9 cellular contexts compared by ENCODE assay signal in genomic region chr2:139790807-139791206, GRCh38.
DNase-seq lines count a peak whose midpoint lies in the region; ATAC-seq, FAIRE-seq and TF ChIP-seq lines count a peak whose summit lies in the region.
"Had no signal": no experiment of that assay in that cellular context is flagged by ENCODE, and none has a peak within 500 bp of the region (broad histone marks: within the 10 kb centered on the region; RNA-seq: fewer than 3 reads in every experiment).

No MANE protein-coding gene starts in this region.

- H3K36me3 ChIP-seq in PC-3 (ENCODE audit: low read depth, low read length) (no peaks in the 10 kb centered on the region), mucosa of descending colon (ENCODE audit: low read depth) (no peaks in the 10 kb centered on the region), esophagus squamous epithelium (no peaks in the 10 kb centered on the region)

- H3K4me3 Mint-ChIP-seq in activated CD8-positive, alpha-beta memory T cell treated with anti-CD3 and anti-CD28 coated beads, Interleukin-2, amount 10 ng/mL, durations not matched to agents 7 days and 5 days = no peak overlapping the region

- H3K4me2 ChIP-seq in PC-3 (ENCODE audit: low read length) = no peak overlapping the region

- peaks cover 2% of the 10 kb centered on the region for H3K9me3 Mint-ChIP-seq in activated CD8-positive, alpha-beta memory T cell treated with anti-CD3 and anti-CD28 coated beads, Interleukin-2, amount 10 ng/mL, durations not matched to agents 7 days and 5 days (ENCODE audit: low read depth)

- no peaks in the 10 kb centered on the region for H3K9me3 ChIP-seq in PC-3 (ENCODE audit: low read length)
- no peaks in the 10 kb centered on the region for H3K9me3 ChIP-seq in mucosa of descending colon
- H3K9me3 ChIP-seq in esophagus squamous epithelium = no peaks in the 10 kb centered on the region

- H3K4me1 ChIP-seq in PC-3 (ENCODE audit: insufficient read depth, low read length) = no peaks in the 10 kb centered on the region
- H3K4me1 ChIP-seq in mucosa of descending colon (ENCODE audit: low read depth) = no peaks in the 10 kb centered on the region
- H3K4me1 ChIP-seq in esophagus squamous epithelium = no peaks in the 10 kb centered on the region

- H3K4me1 Mint-ChIP-seq in activated CD8-positive, alpha-beta memory T cell treated with anti-CD3 and anti-CD28 coated beads, Interleukin-2, amount 10 ng/mL, durations not matched to agents 7 days and 5 days = no peaks in the 10 kb centered on the region

- H3K27ac ChIP-seq in PC-3 (ENCODE audit: low read length) = no peak overlapping the region
- H3K27ac ChIP-seq in esophagus squamous epithelium = no peak overlapping the region

- intact Hi-C loops in PC-3 (cut with micrococcal nuclease) = loop anchor here (1.0 to 10.0 kb wide), 6 partner anchors 156 to 1072 kb away; no protein-coding TSS in a partner anchor
- intact Hi-C loops in mucosa of descending colon (cut with DNase I, micrococcal nuclease) = no loop called here
- intact Hi-C loops in esophagus squamous epithelium (cut with DNase I) = no loop called here

- BruUV-seq in PC-3 (replicated peaks; lab: Mats Ljungman, UMichigan) = no TSS peak

- no peak overlapping the region for H2AFZ ChIP-seq in PC-3 (ENCODE audit: low read length)

- no peaks in the 10 kb centered on the region for H3K27me3 Mint-ChIP-seq in activated CD8-positive, alpha-beta memory T cell treated with anti-CD3 and anti-CD28 coated beads, Interleukin-2, amount 10 ng/mL, durations not matched to agents 7 days and 5 days

- FAIRE-seq in A204.1 (lab: Jason Lieb, UNC) (peak; percentile 94), H54 (lab: Jason Lieb, UNC) (peak; percentile 53)

- no peak overlapping the region for H3K27ac Mint-ChIP-seq in activated CD8-positive, alpha-beta memory T cell treated with anti-CD3 and anti-CD28 coated beads, Interleukin-2, amount 10 ng/mL, durations not matched to agents 7 days and 5 days

- H3K9me2 ChIP-seq in PC-3 (replicated peaks; ENCODE audit: low read length) = no peaks in the 10 kb centered on the region

- TF ChIP-seq CTCF in PC-3 (conservative IDR thresholded peaks at IDR 0.05; ENCODE audit: low read depth, low read length) (peak; percentile 73), fibroblast of pulmonary artery (IDR thresholded peaks at IDR 0.05; ENCODE audit: low read length, missing control alignments) (peak; percentile 32), mucosa of descending colon (IDR thresholded peaks at IDR 0.05) (no peak), esophagus squamous epithelium (IDR thresholded peaks at IDR 0.05) (no peak)

- H3K9ac ChIP-seq in PC-3 (ENCODE audit: low read length) = no peak overlapping the region

- no peaks in the 10 kb centered on the region for H3K36me3 Mint-ChIP-seq in activated CD8-positive, alpha-beta memory T cell treated with anti-CD3 and anti-CD28 coated beads, Interleukin-2, amount 10 ng/mL, durations not matched to agents 7 days and 5 days

- no peaks in the 10 kb centered on the region for H3F3A ChIP-seq in PC-3 (ENCODE audit: low read length, unreplicated experiment)

- CTCF ChIA-PET in PC-3 (lab: Charles Lee) = no interaction called here
- CTCF ChIA-PET in activated CD8-positive, alpha-beta memory T cell treated with anti-CD3 and anti-CD28 coated beads, Interleukin-2, amount 10 ng/mL, durations not matched to agents 7 days and 5 days (lab: Charles Lee) = no interaction called here

- H3K79me2 ChIP-seq in PC-3 (ENCODE audit: low read length) = no peaks in the 10 kb centered on the region

- DNase-seq in H54 (ENCODE audit: insufficient read length, low spot score) (no peak), PC-3 (peak; percentile 69), fibroblast of pulmonary artery (ENCODE audit: low read depth) (peak; percentile 62), mucosa of descending colon (no peak), esophagus squamous epithelium (lab: John Stamatoyannopoulos, UW) (no peak)
- DNase-seq in activated CD8-positive, alpha-beta memory T cell treated with anti-CD3 and anti-CD28 coated beads, Interleukin-2, amount 10 ng/mL, durations not matched to agents 7 days and 5 days = no peak
- DNase-seq: central memory CD4-positive, alpha-beta T cell had no signal

- no peak for TF ChIP-seq POLR2A in H54 (IDR thresholded peaks at IDR 0.05; ENCODE audit: low read depth, low read length)
- TF ChIP-seq POLR2A in esophagus squamous epithelium (IDR thresholded peaks at IDR 0.05) = no peak

- ATAC-seq in PC-3 = peak; percentile 87
- no peak for ATAC-seq in activated CD8-positive, alpha-beta memory T cell treated with anti-CD3 and anti-CD28 coated beads, Interleukin-2, amount 10 ng/mL, durations not matched to agents 7 days and 5 days
- no peak for ATAC-seq in GM21576 (IDR thresholded peaks at IDR 0.05; ENCODE audit: unreplicated experiment)
- ATAC-seq in mucosa of descending colon = no peak

- no peaks in the 10 kb centered on the region for H4K20me1 ChIP-seq in PC-3 (ENCODE audit: low read length)

- POLR2A ChIA-PET in PC-3 (lab: Charles Lee; ENCODE audit: unreplicated experiment) = interaction anchor here (0.6 kb wide), 1 partner anchor 41 kb away, joined by 3 read pairs; no protein-coding TSS in a partner anchor

- H3K27me3 ChIP-seq in PC-3 (ENCODE audit: low read length) (no peaks in the 10 kb centered on the region), esophagus squamous epithelium (no peaks in the 10 kb centered on the region)

- no peak overlapping the region for H3K4me3 ChIP-seq in PC-3 (ENCODE audit: low read length)
- no peak overlapping the region for H3K4me3 ChIP-seq in fibroblast of pulmonary artery (replicated peaks; ENCODE audit: low read depth, low read length)
- no peak overlapping the region for H3K4me3 ChIP-seq in mucosa of descending colon
- no peak overlapping the region for H3K4me3 ChIP-seq in esophagus squamous epithelium

Comparison
In these comparisons a context has a peak if more than half of its experiments do, and no peak if none do; other contexts are left out.
1. DNase-seq: peak in PC-3 (single experiment) and fibroblast of pulmonary artery (single experiment); none in H54 (single experiment), activated CD8-positive, alpha-beta memory T cell treated with anti-CD3 and anti-CD28 coated beads, Interleukin-2, amount 10 ng/mL, durations not matched to agents 7 days and 5 days (single experiment), mucosa of descending colon (0 of 3) and esophagus squamous epithelium (single experiment).
2. CTCF ChIP-seq: peak in PC-3 (single experiment) and fibroblast of pulmonary artery (single experiment); none in mucosa of descending colon (single experiment) and esophagus squamous epithelium (0 of 6).